ENCODE assay signal across 17 cellular contexts in genomic region chr17:7903154-7904103, GRCh38. TPM values are rescaled to one million over a fixed set of nuclear protein-coding genes. Genes with fewer than 3 reads are reported as not detected.
DNase-seq lines count a peak whose midpoint lies in the region; ATAC-seq, FAIRE-seq and TF ChIP-seq lines count a peak whose summit lies in the region.
"Had no signal": no experiment of that assay in that cellular context is flagged by ENCODE, and none has a peak within 500 bp of the region (broad histone marks: within the 10 kb centered on the region; RNA-seq: fewer than 3 reads in every experiment).

No MANE protein-coding gene starts in this region.

- no peaks in the 10 kb centered on the region for H3K27me3 ChIP-seq in breast epithelium
- H3K27me3 ChIP-seq in endothelial cell of umbilical vein (ENCODE audit: control insufficient read depth in 2 of 2, insufficient read depth in 2 of 2, low read length in 2 of 2), result no peaks in the 10 kb centered on the region
- H3K27me3 ChIP-seq: MG63, upper lobe of left lung had no signal

- DNase-seq in MCF 10A (ENCODE audit: unreplicated experiment), result no peak
- no peak for DNase-seq in breast epithelium (ENCODE audit: low spot score in 2 of 2)
- no peak for DNase-seq in T-helper 17 cell
- no peak for DNase-seq in endothelial cell of umbilical vein (ENCODE audit: low read depth, low spot score)
- DNase-seq in type B pancreatic cell (ENCODE audit: extremely low spot score, unreplicated experiment), result no peak
- no peak for DNase-seq in iPS-NIHi11 (ENCODE audit: low spot score)
- no peak for DNase-seq in central memory CD4-positive, alpha-beta T cell
- DNase-seq: activated CD4-positive, alpha-beta memory T cell treated with anti-CD3 and anti-CD28 coated beads for 36 hours; MG63; midbrain; NCI-H226; stimulated activated naive B cell treated with anti-CD40 and anti-IgM and Interleukin-4, amounts not matched to agents 10 μg/mL and 1 μg/mL and 100 μg/mL, for 72 hours; upper lobe of left lung had no signal

- no peak for TF ChIP-seq CTCF in MCF 10A (IDR thresholded peaks at IDR 0.05; ENCODE audit: unreplicated experiment)
- no peak for TF ChIP-seq CTCF in breast epithelium (IDR thresholded peaks at IDR 0.05)
- TF ChIP-seq CTCF in endothelial cell of umbilical vein (IDR thresholded peaks at IDR 0.05; ENCODE audit: extremely low read depth in 1 of 2, insufficient read depth in 1 of 2, low read depth in 1 of 2, low read length in 2 of 2), result no peak
- TF ChIP-seq CTCF in type B pancreatic cell (conservative IDR thresholded peaks at IDR 0.05), result no peak

- POLR2A ChIA-PET in MCF 10A (lab: Yijun Ruan, JAX), result interaction anchor here (0.9 to 2.3 kb wide), 3 partner anchors 12 to 46 kb away, joined by 3 to 10 read pairs (median 3); partner anchors contain the start of genes CNTROB, NAA38, RNF227 and TRAPPC1
- POLR2A ChIA-PET in endothelial cell of umbilical vein (lab: Charles Lee), result no interaction called here

- H3K4me3 ChIP-seq in breast epithelium, result no peak overlapping the region
- H3K4me3 ChIP-seq in endothelial cell of umbilical vein (replicated peaks in 1 of 3; ENCODE audit: insufficient read depth in 1 of 3, low read depth in 1 of 3, low read length in 3 of 3), result no peak overlapping the region
- H3K4me3 ChIP-seq: MG63, upper lobe of left lung had no signal

- H3K4me1 ChIP-seq in breast epithelium (no peaks in the 10 kb centered on the region), endothelial cell of umbilical vein (ENCODE audit: control insufficient read depth, extremely low read depth, insufficient read depth, low read length) (no peaks in the 10 kb centered on the region)
- H3K4me1 ChIP-seq: upper lobe of left lung had no signal

- no peaks in the 10 kb centered on the region for H3K79me2 ChIP-seq in endothelial cell of umbilical vein (ENCODE audit: control insufficient read depth, insufficient read depth, low read length)

- intact Hi-C loops in MCF 10A (cut with micrococcal nuclease) (no loop called here), breast epithelium (cut with DNase I; ENCODE audit: low total_unique reads) (no loop called here), endothelial cell of umbilical vein (cut with micrococcal nuclease) (no loop called here)

- H3K36me3 Mint-ChIP-seq in MCF 10A (ENCODE audit: insufficient read depth, unreplicated experiment) (peaks cover 78% of the 10 kb centered on the region), T-helper 17 cell (ENCODE audit: low read depth) (peaks cover 21% of the 10 kb centered on the region), type B pancreatic cell (peaks cover 52% of the 10 kb centered on the region)

- no peak overlapping the region for H2AFZ ChIP-seq in endothelial cell of umbilical vein (ENCODE audit: low read depth, low read length)

- BruUV-seq in MCF 10A (replicated peaks; lab: Mats Ljungman, UMichigan) (TSS peak; percentile 25), endothelial cell of umbilical vein (replicated peaks; lab: Mats Ljungman, UMichigan) (TSS peak; percentile 23)

- H3K9me3 Mint-ChIP-seq in MCF 10A (ENCODE audit: unreplicated experiment) (no peaks in the 10 kb centered on the region), type B pancreatic cell (no peaks in the 10 kb centered on the region)
- H3K9me3 Mint-ChIP-seq: activated CD4-positive, alpha-beta memory T cell treated with anti-CD3 and anti-CD28 coated beads for 36 hours; activated T-helper 1 cell treated with anti-CD3 and anti-CD28 coated beads, Interleukin-12 subunit alpha, Interleukin-12 subunit beta, Interleukin-2, Interleukin-4 antibody, amounts not matched to agents 30 ng/mL and 10 ng/mL and 1 ng/mL, durations not matched to agents 14 hours and 24 hours and 36 hours; stimulated activated naive B cell treated with anti-CD40 and anti-IgM and Interleukin-4, amounts not matched to agents 10 μg/mL and 1 μg/mL and 100 μg/mL, for 72 hours had no signal

- TF ChIP-seq POLR2A in breast epithelium (IDR thresholded peaks at IDR 0.05) (no peak), endothelial cell of umbilical vein (IDR thresholded peaks at IDR 0.05; ENCODE audit: low read depth, low read length) (no peak)

- no peaks in the 10 kb centered on the region for H3K9me3 ChIP-seq in breast epithelium
- no peaks in the 10 kb centered on the region for H3K9me3 ChIP-seq in T-helper 17 cell (ENCODE audit: control insufficient read depth, low read length, poor library complexity, severe bottlenecking)
- H3K9me3 ChIP-seq in endothelial cell of umbilical vein (replicated peaks; ENCODE audit: control insufficient read depth, insufficient read depth, low read length), result no peaks in the 10 kb centered on the region
- H3K9me3 ChIP-seq: MG63, upper lobe of left lung had no signal

- H3K27ac ChIP-seq in breast epithelium (no peak overlapping the region), endothelial cell of umbilical vein (ENCODE audit: insufficient read depth, low read depth, low read length) (no peak overlapping the region)
- H3K27ac ChIP-seq: upper lobe of left lung had no signal

- H3K36me3 ChIP-seq in breast epithelium, result peaks cover 7% of the 10 kb centered on the region
- peaks cover 37 to 89% of the 10 kb centered on the region in 2 experiments for H3K36me3 ChIP-seq in endothelial cell of umbilical vein (ENCODE audit: control insufficient read depth in 2 of 2, extremely low read depth in 1 of 2, insufficient read depth in 2 of 2, low read length in 2 of 2)

- H3K4me3 Mint-ChIP-seq in MCF 10A (ENCODE audit: unreplicated experiment), result no peak overlapping the region
- no peak overlapping the region for H3K4me3 Mint-ChIP-seq in T-helper 17 cell
- H3K4me3 Mint-ChIP-seq in type B pancreatic cell, result no peak overlapping the region
- H3K4me3 Mint-ChIP-seq: activated CD4-positive, alpha-beta memory T cell treated with anti-CD3 and anti-CD28 coated beads for 36 hours; activated T-helper 1 cell treated with anti-CD3 and anti-CD28 coated beads, Interleukin-12 subunit alpha, Interleukin-12 subunit beta, Interleukin-2, Interleukin-4 antibody, amounts not matched to agents 30 ng/mL and 10 ng/mL and 1 ng/mL, durations not matched to agents 14 hours and 24 hours and 36 hours; stimulated activated naive B cell treated with anti-CD40 and anti-IgM and Interleukin-4, amounts not matched to agents 10 μg/mL and 1 μg/mL and 100 μg/mL, for 72 hours had no signal

- dilution Hi-C loops in endothelial cell of umbilical vein (cut with MboI; ENCODE audit: extremely low pct_ligation_motif_present, low sequenced_read_pairs), result no loop called here

- ATAC-seq in T-helper 17 cell (no peak), HG03280 (IDR thresholded peaks at IDR 0.05; ENCODE audit: unreplicated experiment) (no peak)
- ATAC-seq: SK-N-SH treated with all-trans-retinoic acid at 6 μM for 48 hours; stimulated activated naive B cell treated with anti-CD40 and anti-IgM and Interleukin-4, amounts not matched to agents 10 μg/mL and 1 μg/mL and 100 μg/mL, for 72 hours had no signal

- no peak overlapping the region for H3K9ac ChIP-seq in endothelial cell of umbilical vein (replicated peaks; ENCODE audit: extremely low read depth, insufficient read depth, low read length)

- H3K27ac Mint-ChIP-seq in MCF 10A (ENCODE audit: low read depth, unreplicated experiment), result peak overlapping the region; percentile 21
- H3K27ac Mint-ChIP-seq in T-helper 17 cell, result peak overlapping the region; percentile 54
- peak overlapping the region; percentile 36 for H3K27ac Mint-ChIP-seq in type B pancreatic cell
- H3K27ac Mint-ChIP-seq: activated T-helper 1 cell treated with anti-CD3 and anti-CD28 coated beads, Interleukin-12 subunit alpha, Interleukin-12 subunit beta, Interleukin-2, Interleukin-4 antibody, amounts not matched to agents 30 ng/mL and 10 ng/mL and 1 ng/mL, durations not matched to agents 14 hours and 24 hours and 36 hours; stimulated activated naive B cell treated with anti-CD40 and anti-IgM and Interleukin-4, amounts not matched to agents 10 μg/mL and 1 μg/mL and 100 μg/mL, for 72 hours had no signal

- H3K4me2 ChIP-seq in endothelial cell of umbilical vein (ENCODE audit: insufficient read depth, low read length), result no peak overlapping the region

- H3K4me1 Mint-ChIP-seq in MCF 10A (ENCODE audit: insufficient read depth, unreplicated experiment), result no peaks in the 10 kb centered on the region
- peaks cover 8% of the 10 kb centered on the region for H3K4me1 Mint-ChIP-seq in T-helper 17 cell
- H3K4me1 Mint-ChIP-seq in type B pancreatic cell (ENCODE audit: unreplicated experiment), result no peaks in the 10 kb centered on the region
- H3K4me1 Mint-ChIP-seq: stimulated activated naive B cell treated with anti-CD40 and anti-IgM and Interleukin-4, amounts not matched to agents 10 μg/mL and 1 μg/mL and 100 μg/mL, for 72 hours had no signal

- no peaks in the 10 kb centered on the region for H3K9me1 ChIP-seq in endothelial cell of umbilical vein (replicated peaks; ENCODE audit: control insufficient read depth, extremely low read depth, insufficient read depth, low read length)

- CTCF ChIA-PET in MCF 10A (lab: Yijun Ruan, JAX) (interaction anchor here (0.6 to 1.9 kb wide), 6 partner anchors 9 to 280 kb away, joined by 3 to 8 read pairs (median 4); no protein-coding TSS in a partner anchor), endothelial cell of umbilical vein (lab: Charles Lee) (interaction anchor here (1.8 kb wide), 1 partner anchor 68 kb away, joined by 4 read pairs; no protein-coding TSS in a partner anchor)

- H4K20me1 ChIP-seq in endothelial cell of umbilical vein (replicated peaks; ENCODE audit: control insufficient read depth, extremely low read depth, insufficient read depth, low read length), result no peaks in the 10 kb centered on the region

- no peak for FAIRE-seq in endothelial cell of umbilical vein (lab: Jason Lieb, UNC)
- FAIRE-seq: TTC549 had no signal

- H3K27me3 Mint-ChIP-seq in MCF 10A (ENCODE audit: insufficient read depth, unreplicated experiment) (no peaks in the 10 kb centered on the region), T-helper 17 cell (no peaks in the 10 kb centered on the region), type B pancreatic cell (no peaks in the 10 kb centered on the region)
- H3K27me3 Mint-ChIP-seq: activated CD4-positive, alpha-beta memory T cell treated with anti-CD3 and anti-CD28 coated beads for 36 hours; stimulated activated naive B cell treated with anti-CD40 and anti-IgM and Interleukin-4, amounts not matched to agents 10 μg/mL and 1 μg/mL and 100 μg/mL, for 72 hours had no signal

RNA-seq across cellular contexts. Expression of gene RNF227, which starts 12.7 kb away (rescaled TPM):
- 5.6 and 7.4 TPM in 2 replicates for total RNA-seq in MCF 10A (2022)
- 10 to 100 TPM in 1 of 3 donors, 1 to 10 TPM in 2; 4.6 to 19.5 (median 8.6) TPM for total RNA-seq in breast epithelium
- 1 to 10 TPM; 1.4 to 2.3 TPM for total RNA-seq in T-helper 17 cell
- 0.58 TPM in 2 replicates for total RNA-seq in endothelial cell of umbilical vein
- 0.76 TPM in 2 replicates for polyA plus RNA-seq in endothelial cell of umbilical vein
- 0.56 and 1.3 TPM in 2 replicates for polyA plus RNA-seq in endothelial cell of umbilical vein (2011; cell fraction: cytosol; rRNA removed)
- polyA plus RNA-seq in endothelial cell of umbilical vein (2011; cell fraction: nucleus; rRNA removed), result 0.94 and 1.7 TPM in 2 replicates
- 0.33 and 0.40 TPM in 2 replicates for polyA plus RNA-seq in endothelial cell of umbilical vein (2012)
- 0.49 and 0.87 TPM in 2 replicates for polyA minus RNA-seq in endothelial cell of umbilical vein
- 4.6 TPM for polyA minus RNA-seq in endothelial cell of umbilical vein (2011; cell fraction: cytosol; rRNA and poly(A)+ RNA removed)
- polyA minus RNA-seq in endothelial cell of umbilical vein (2011; cell fraction: nucleus; rRNA and poly(A)+ RNA removed), result 0.72 and 0.91 TPM in 2 replicates
- 3.3 and 3.8 TPM in 2 replicates for total RNA-seq in type B pancreatic cell (ENCODE audit: low replicate concordance)

RNA-seq across cellular contexts. Expression of gene CHD3, which starts 14.8 kb away (rescaled TPM):
- 78.5 and 87.1 TPM in 2 replicates for total RNA-seq in MCF 10A (2022)
- 10 to 100 TPM; 47.5 to 99.0 (median 90.0) TPM for total RNA-seq in breast epithelium
- total RNA-seq in T-helper 17 cell, result 100 to 1,000 TPM; 219 TPM
- total RNA-seq in endothelial cell of umbilical vein, result 185 and 189 TPM in 2 replicates
- polyA plus RNA-seq in endothelial cell of umbilical vein, result 102 and 108 TPM in 2 replicates
- 49.9 and 71.3 TPM in 2 replicates for polyA plus RNA-seq in endothelial cell of umbilical vein (2011; cell fraction: cytosol; rRNA removed)
- polyA plus RNA-seq in endothelial cell of umbilical vein (2011; cell fraction: nucleus; rRNA removed), result 282 and 317 TPM in 2 replicates
- 104 and 141 TPM in 2 replicates for polyA plus RNA-seq in endothelial cell of umbilical vein (2012)
- 169 and 172 TPM in 2 replicates for polyA minus RNA-seq in endothelial cell of umbilical vein
- polyA minus RNA-seq in endothelial cell of umbilical vein (2011; cell fraction: cytosol; rRNA and poly(A)+ RNA removed), result 55.1 TPM
- polyA minus RNA-seq in endothelial cell of umbilical vein (2011; cell fraction: nucleus; rRNA and poly(A)+ RNA removed), result 98.9 and 110 TPM in 2 replicates
- total RNA-seq in type B pancreatic cell (ENCODE audit: low replicate concordance), result 170 and 172 TPM in 2 replicates

RNA-seq across cellular contexts. Expression of gene KCNAB3, which starts 26.2 kb away (rescaled TPM):
- total RNA-seq in MCF 10A (2022) (4.2 and 10.0 TPM in 2 replicates), breast epithelium (1 to 10 TPM in 2 of 3 donors, under 1 TPM in 1; 0.48 to 1.5 (median 1.3) TPM), T-helper 17 cell (1 to 10 TPM; 5.9 to 8.4 TPM), endothelial cell of umbilical vein (2.4 and 4.2 TPM in 2 replicates), type B pancreatic cell (ENCODE audit: low replicate concordance) (2.8 and 9.9 TPM in 2 replicates)
- polyA plus RNA-seq in endothelial cell of umbilical vein, result 1.3 and 2.1 TPM in 2 replicates
- polyA plus RNA-seq in endothelial cell of umbilical vein (2011; cell fraction: cytosol; rRNA removed), result 0.34 and 0.72 TPM in 2 replicates
- 21.7 and 22.6 TPM in 2 replicates for polyA plus RNA-seq in endothelial cell of umbilical vein (2011; cell fraction: nucleus; rRNA removed)
- polyA plus RNA-seq in endothelial cell of umbilical vein (2012), result 1.8 and 2.1 TPM in 2 replicates
- 0.83 and 1.6 TPM in 2 replicates for polyA minus RNA-seq in endothelial cell of umbilical vein
- polyA minus RNA-seq in endothelial cell of umbilical vein (2011; cell fraction: cytosol; rRNA and poly(A)+ RNA removed), result not detected
- 1.9 and 3.6 TPM in 2 replicates for polyA minus RNA-seq in endothelial cell of umbilical vein (2011; cell fraction: nucleus; rRNA and poly(A)+ RNA removed)

RNA-seq across cellular contexts. Expression of gene TRAPPC1, which starts 28.3 kb away (rescaled TPM):
- total RNA-seq in MCF 10A (2022) (80.0 and 104 TPM in 2 replicates), breast epithelium (10 to 100 TPM; 24.9 to 38.9 (median 37.7) TPM), T-helper 17 cell (100 to 1,000 TPM; 102 to 118 TPM), endothelial cell of umbilical vein (139 and 146 TPM in 2 replicates), type B pancreatic cell (ENCODE audit: low replicate concordance) (145 and 150 TPM in 2 replicates)
- 250 and 272 TPM in 2 replicates for polyA plus RNA-seq in endothelial cell of umbilical vein
- 270 and 310 TPM in 2 replicates for polyA plus RNA-seq in endothelial cell of umbilical vein (2011; cell fraction: cytosol; rRNA removed)
- polyA plus RNA-seq in endothelial cell of umbilical vein (2011; cell fraction: nucleus; rRNA removed), result 66.9 and 75.5 TPM in 2 replicates
- polyA plus RNA-seq in endothelial cell of umbilical vein (2012), result 215 and 270 TPM in 2 replicates
- 158 and 166 TPM in 2 replicates for polyA minus RNA-seq in endothelial cell of umbilical vein
- polyA minus RNA-seq in endothelial cell of umbilical vein (2011; cell fraction: cytosol; rRNA and poly(A)+ RNA removed), result 40.5 TPM
- 19.4 and 23.1 TPM in 2 replicates for polyA minus RNA-seq in endothelial cell of umbilical vein (2011; cell fraction: nucleus; rRNA and poly(A)+ RNA removed)

RNA-seq across cellular contexts. Expression of gene CNTROB, which starts 28.6 kb away (rescaled TPM):
- total RNA-seq in MCF 10A (2022), result 31.5 and 39.2 TPM in 2 replicates
- total RNA-seq in breast epithelium, result 10 to 100 TPM; 17.0 to 27.2 (median 23.9) TPM
- total RNA-seq in T-helper 17 cell, result 10 to 100 TPM; 24.3 to 27.9 TPM
- total RNA-seq in endothelial cell of umbilical vein, result 45.0 and 47.2 TPM in 2 replicates
- 24.9 and 27.8 TPM in 2 replicates for polyA plus RNA-seq in endothelial cell of umbilical vein
- 23.6 and 27.2 TPM in 2 replicates for polyA plus RNA-seq in endothelial cell of umbilical vein (2011; cell fraction: cytosol; rRNA removed)
- 138 and 152 TPM in 2 replicates for polyA plus RNA-seq in endothelial cell of umbilical vein (2011; cell fraction: nucleus; rRNA removed)
- polyA plus RNA-seq in endothelial cell of umbilical vein (2012), result 30.2 and 32.5 TPM in 2 replicates
- polyA minus RNA-seq in endothelial cell of umbilical vein, result 22.2 and 23.3 TPM in 2 replicates
- 13.3 TPM for polyA minus RNA-seq in endothelial cell of umbilical vein (2011; cell fraction: cytosol; rRNA and poly(A)+ RNA removed)
- 28.6 and 45.2 TPM in 2 replicates for polyA minus RNA-seq in endothelial cell of umbilical vein (2011; cell fraction: nucleus; rRNA and poly(A)+ RNA removed)
- 23.3 and 42.6 TPM in 2 replicates for total RNA-seq in type B pancreatic cell (ENCODE audit: low replicate concordance)
